8 cellular contexts compared by ENCODE assay signal in the genomic region with DNA sequence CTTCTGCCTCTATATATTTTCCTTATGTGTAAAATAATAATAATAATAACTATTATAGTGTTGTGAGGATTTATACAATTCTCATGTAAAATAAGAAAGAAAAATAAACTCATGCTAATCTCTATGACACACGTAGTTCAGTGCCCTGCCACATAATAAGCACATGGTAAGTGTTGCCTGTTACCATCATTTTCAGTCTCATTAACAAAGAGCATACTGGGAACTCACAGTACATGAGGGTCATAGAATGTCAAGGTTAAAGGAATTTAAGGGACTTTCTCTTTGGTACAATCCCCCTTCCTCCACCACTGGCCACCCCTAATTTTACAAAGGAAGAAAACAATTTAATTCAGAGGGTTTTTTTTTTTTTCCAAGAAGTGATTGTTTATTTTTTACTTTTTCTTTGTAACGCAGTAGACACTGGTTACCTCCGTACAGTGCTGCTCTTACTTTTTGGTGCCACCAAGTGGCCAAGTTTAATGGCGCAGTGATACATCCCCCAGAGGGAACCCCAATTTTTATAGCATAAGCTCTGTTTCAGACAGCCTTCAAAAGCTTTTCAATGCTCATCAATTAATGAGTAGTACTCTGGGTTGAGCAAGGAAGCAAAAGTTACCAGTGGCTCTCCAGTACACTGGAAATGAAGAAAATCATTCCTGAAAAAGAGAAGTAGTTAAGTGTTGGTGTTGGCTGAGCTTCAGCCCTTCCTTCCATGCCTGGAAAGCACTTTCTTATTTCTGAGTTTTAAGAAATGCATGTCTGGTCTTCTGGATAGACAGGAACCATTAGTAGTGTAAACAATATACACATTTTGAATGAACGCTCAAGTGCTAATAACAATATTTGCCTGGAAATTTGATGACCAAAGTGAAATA.
DNase-seq lines count a peak whose midpoint lies in the region; ATAC-seq and TF ChIP-seq lines count a peak whose summit lies in the region.

No MANE protein-coding gene starts in this region.

- peak; percentile 89 to 93 for TF ChIP-seq CTCF in fibroblast of lung (conservative IDR thresholded peaks at IDR 0.05 in 1 of 2, IDR thresholded peaks at IDR 0.05 in 1 of 2; ENCODE audit: low read depth in 1 of 2, low read length in 2 of 2)

- H3K4me2 ChIP-seq in fibroblast of lung (ENCODE audit: extremely low read depth, insufficient read depth, low read length) = peak overlapping the region; percentile 7

- peak overlapping the region; percentile 23 for H2AFZ ChIP-seq in fibroblast of lung (ENCODE audit: low read length)

- H3K4me1 ChIP-seq in fibroblast of lung (ENCODE audit: control insufficient read depth, extremely low read depth, insufficient read depth, low read length) (no peaks in the 10 kb centered on the region), aorta (ENCODE audit: control insufficient read depth in 1 of 2, insufficient read depth in 2 of 2, low read length in 2 of 2) (no peaks in the 10 kb centered on the region)

- DNase-seq in ACHN (peak; percentile 45), NCI-H69 (lab: John Stamatoyannopoulos, UW) (peak; percentile 27), fibroblast of lung (ENCODE audit: low read depth in 2 of 2) (peak; percentile 52 to 73), posterior cingulate gyrus (peak in 6 of 10 donors; percentile 13 to 83 (median 52)), aorta (no peak)
- DNase-seq in activated CD8-positive, alpha-beta memory T cell treated with anti-CD3 and anti-CD28 coated beads, Interleukin-2, amount 50 U/mL, for 48 hours = peak; percentile 57

- intact Hi-C loops in posterior cingulate gyrus (cut with DNase I) (loop anchor here (5.0 kb wide), 1 partner anchor 376 kb away; no protein-coding TSS in a partner anchor), aorta (cut with DNase I) (loop anchor here (2.0 to 10.0 kb wide), 2 partner anchors 373 to 375 kb away; no protein-coding TSS in a partner anchor)

- 8 to 11% methylated on average over 5 of the region's 5 CpGs for WGBS in aorta, 2 donors

- H3K9ac ChIP-seq in fibroblast of lung (ENCODE audit: insufficient read depth, low read length) = no peak overlapping the region

- H3K27me3 ChIP-seq in fibroblast of lung (ENCODE audit: control insufficient read depth, insufficient read depth, low read length) = no peaks in the 10 kb centered on the region
- H3K27me3 ChIP-seq in aorta (ENCODE audit: control insufficient read depth in 1 of 2, insufficient read depth in 2 of 2, low read length in 1 of 2) = no peaks in the 10 kb centered on the region

- H3K79me2 ChIP-seq in fibroblast of lung (ENCODE audit: control insufficient read depth, insufficient read depth, low read length) = no peaks in the 10 kb centered on the region

- H3K9me3 ChIP-seq in fibroblast of lung (ENCODE audit: control insufficient read depth, insufficient read depth, low read depth, low read length) = no peaks in the 10 kb centered on the region
- no peaks in the 10 kb centered on the region for H3K9me3 ChIP-seq in aorta (ENCODE audit: control insufficient read depth, low read length)

- H3K27ac ChIP-seq in fibroblast of lung (ENCODE audit: insufficient read depth, low read length) (peak overlapping the region; percentile 17), aorta (ENCODE audit: low read depth in 1 of 2, low read length in 2 of 2) (no peak overlapping the region)

- H3K4me3 ChIP-seq in fibroblast of lung (replicated peaks in 1 of 4; ENCODE audit: control extremely low read depth in 1 of 4, insufficient read depth in 1 of 4, low read depth in 3 of 4, low read length in 4 of 4) (no peak overlapping the region), aorta (ENCODE audit: low read length in 2 of 2) (no peak overlapping the region)

- ATAC-seq in GM18499 (IDR thresholded peaks at IDR 0.05; ENCODE audit: insufficient read depth, unreplicated experiment) = peak; percentile 90
- peak; percentile 92 for ATAC-seq in HG02885 (IDR thresholded peaks at IDR 0.05; ENCODE audit: poor library complexity, unreplicated experiment)
- ATAC-seq in aorta (ENCODE audit: low FRiP score) = peak; percentile 79

- no peaks in the 10 kb centered on the region for H3K36me3 ChIP-seq in fibroblast of lung (ENCODE audit: control insufficient read depth, insufficient read depth, low read length)
- H3K36me3 ChIP-seq in aorta (ENCODE audit: control insufficient read depth in 1 of 2, insufficient read depth in 2 of 2, low read length in 1 of 2) = no peaks in the 10 kb centered on the region

- in situ Hi-C loops in ACHN (cut with HindIII; ENCODE audit: low pct_ligation_motif_present, low pct_unique_long_range_greater_than_20kb, low sequenced_read_pairs) = no loop called here

- no peaks in the 10 kb centered on the region for H4K20me1 ChIP-seq in fibroblast of lung (ENCODE audit: control insufficient read depth, extremely low read depth, insufficient read depth, low read length)

Comparison
In these comparisons a context has a peak if more than half of its experiments do, and no peak if none do; other contexts are left out.
1. DNase-seq: peak in ACHN (single experiment), NCI-H69 (single experiment), activated CD8-positive, alpha-beta memory T cell treated with anti-CD3 and anti-CD28 coated beads, Interleukin-2, amount 50 U/mL, for 48 hours (single experiment), fibroblast of lung (2 of 2) and posterior cingulate gyrus (6 of 10); none in aorta (0 of 2).
2. Peak in every context shown above with its lines, with median percentiles within 50 percentile points of each other: ATAC-seq.